Comparison of ENCODE assay signal across 20 cellular contexts in the genomic region with DNA sequence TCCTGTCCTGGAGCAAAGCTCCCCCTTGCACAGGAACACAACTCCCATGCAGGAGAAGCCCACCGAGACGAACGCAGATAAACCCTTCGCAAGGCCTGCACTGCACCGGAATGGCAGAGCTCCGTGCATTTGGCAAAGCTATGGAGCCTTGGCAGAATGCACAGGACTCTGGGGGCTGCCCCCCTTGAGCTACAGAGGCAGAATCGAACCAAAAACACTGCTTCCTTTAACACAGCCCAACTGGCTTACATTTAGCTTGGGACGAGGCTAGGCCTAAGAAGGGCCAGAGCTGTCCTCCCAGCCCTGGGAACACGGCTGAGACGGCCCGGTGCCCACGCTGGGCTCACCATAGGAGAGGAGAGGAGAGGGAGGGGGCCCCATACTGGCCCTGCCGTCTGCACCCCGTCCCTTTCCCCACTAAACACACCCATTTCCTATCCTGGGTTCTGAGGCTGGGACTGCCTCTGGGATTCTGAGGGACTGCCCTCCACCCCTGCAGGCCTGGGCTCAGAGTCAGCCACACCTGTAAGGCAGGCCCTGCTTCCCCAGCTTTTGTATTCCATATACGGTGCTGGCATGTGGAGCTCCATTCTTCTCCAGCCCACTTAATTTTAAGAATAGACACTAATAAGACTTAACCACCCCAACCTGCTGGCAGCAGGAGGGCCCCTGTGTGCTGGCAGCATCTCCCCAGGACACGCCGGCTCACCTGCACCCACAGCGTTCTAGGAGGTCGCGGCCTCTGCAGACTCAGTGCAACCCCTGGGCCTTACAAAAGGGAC.
"Had no signal": no experiment of that assay in that cellular context is flagged by ENCODE, and none has a peak within 500 bp of the region (broad histone marks: within the 10 kb centered on the region; RNA-seq: fewer than 3 reads in every experiment).

No MANE protein-coding gene starts in this region.

- H3K27ac ChIP-seq: epithelial cell of prostate, gastroesophageal sphincter, left lung, prostate gland had no signal

- ATAC-seq: body of pancreas; gastroesophageal sphincter; left lung; mucosa of descending colon; naive thymus-derived CD8-positive, alpha-beta T cell; right cardiac atrium had no signal

- H3K4me3 Mint-ChIP-seq: activated naive CD8-positive, alpha-beta T cell treated with anti-CD3 and anti-CD28 coated beads for 36 hours; activated T-helper 1 cell treated with anti-CD3 and anti-CD28 coated beads, Interleukin-12 subunit alpha, Interleukin-12 subunit beta, Interleukin-2, Interleukin-4 antibody, amounts not matched to agents 30 ng/mL and 10 ng/mL and 1 ng/mL, durations not matched to agents 14 hours and 24 hours and 36 hours; naive thymus-derived CD8-positive, alpha-beta T cell; type B pancreatic cell had no signal

- H3K4me1 ChIP-seq: left lung, prostate gland had no signal

- H3K27ac Mint-ChIP-seq: activated naive CD8-positive, alpha-beta T cell treated with anti-CD3 and anti-CD28 coated beads for 36 hours; activated T-helper 1 cell treated with anti-CD3 and anti-CD28 coated beads, Interleukin-12 subunit alpha, Interleukin-12 subunit beta, Interleukin-2, Interleukin-4 antibody, amounts not matched to agents 30 ng/mL and 10 ng/mL and 1 ng/mL, durations not matched to agents 14 hours and 24 hours and 36 hours; naive thymus-derived CD8-positive, alpha-beta T cell; type B pancreatic cell had no signal

- H3K36me3 ChIP-seq: prostate gland had no signal

- H3K9me3 ChIP-seq: body of pancreas, gastroesophageal sphincter, left lung, mucosa of descending colon, prostate gland had no signal

- H3K9me3 Mint-ChIP-seq: activated naive CD8-positive, alpha-beta T cell treated with anti-CD3 and anti-CD28 coated beads for 36 hours; activated T-helper 1 cell treated with anti-CD3 and anti-CD28 coated beads, Interleukin-12 subunit alpha, Interleukin-12 subunit beta, Interleukin-2, Interleukin-4 antibody, amounts not matched to agents 30 ng/mL and 10 ng/mL and 1 ng/mL, durations not matched to agents 14 hours and 24 hours and 36 hours; naive thymus-derived CD8-positive, alpha-beta T cell; type B pancreatic cell had no signal

- H3K27me3 ChIP-seq: body of pancreas, gastroesophageal sphincter, left lung had no signal

- H3K4me1 Mint-ChIP-seq: activated naive CD8-positive, alpha-beta T cell treated with anti-CD3 and anti-CD28 coated beads for 36 hours had no signal

- H3K27me3 Mint-ChIP-seq: activated naive CD8-positive, alpha-beta T cell treated with anti-CD3 and anti-CD28 coated beads for 36 hours; naive thymus-derived CD8-positive, alpha-beta T cell; type B pancreatic cell had no signal

- H3K4me3 ChIP-seq: body of pancreas, gastroesophageal sphincter, left lung, mucosa of descending colon, prostate gland, skin epidermis had no signal

- H3K36me3 Mint-ChIP-seq: activated naive CD8-positive, alpha-beta T cell treated with anti-CD3 and anti-CD28 coated beads for 36 hours; type B pancreatic cell had no signal

- DNase-seq: activated CD4-positive, CD25-positive, alpha-beta regulatory T cell treated with anti-CD3 and anti-CD28 coated beads, Interleukin-2, amount 50 U/mL, for 72 hours; activated naive CD8-positive, alpha-beta T cell treated with anti-CD3 and anti-CD28 coated beads for 36 hours; body of pancreas; cerebellar nuclear complex; effector CD8-positive, alpha-beta T cell; islet precursor cell; mucosa of descending colon; naive thymus-derived CD8-positive, alpha-beta T cell; occipital lobe; right cardiac atrium; stimulated activated CD4-positive, alpha-beta T cell treated with anti-CD3 and anti-CD28 coated beads, Interleukin-15, amount 100 ng/mL, for 24 hours; stimulated activated CD4-positive, alpha-beta T cell treated with anti-CD3 and anti-CD28 coated beads, Interleukin-4, amount 100 ng/mL, for 1 hour; stimulated activated naive CD4-positive, alpha-beta T cell treated with Interleukin-2 at 50 U/mL for 16 hours had no signal
